10 cellular contexts compared by ENCODE assay signal in the genomic region with DNA sequence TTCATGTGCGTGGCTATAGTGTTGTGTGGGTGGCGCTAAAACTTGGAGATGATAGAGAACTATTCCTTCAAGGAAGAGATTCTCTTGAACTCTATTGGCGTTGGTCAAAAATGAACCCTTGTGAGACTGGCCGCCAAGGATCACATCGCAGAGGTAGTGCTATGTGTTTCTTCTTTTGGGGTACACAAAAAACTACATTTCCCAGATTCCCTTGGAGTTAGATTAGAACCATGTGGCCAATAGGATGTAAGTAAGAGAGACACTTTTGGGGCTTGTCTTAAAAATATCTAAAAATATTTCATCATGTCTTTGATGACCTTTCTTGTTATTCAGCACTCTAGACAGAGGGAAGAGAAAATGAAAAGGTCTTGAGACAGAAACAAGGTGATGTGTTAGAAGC. TPM values are rescaled to one million over a fixed set of nuclear protein-coding genes. Genes with fewer than 3 reads are reported as not detected.
"Had no signal": no experiment of that assay in that cellular context is flagged by ENCODE, and none has a peak within 500 bp of the region (broad histone marks: within the 10 kb centered on the region; RNA-seq: fewer than 3 reads in every experiment).

No MANE protein-coding gene starts in this region.

- H3K27ac ChIP-seq: HL-60, KMS-11 had no signal

- H3K4me3 Mint-ChIP-seq: IgD-negative memory B cell had no signal

- FAIRE-seq: HepG2, HTR-8/SVneo had no signal

- H3K9ac ChIP-seq: KMS-11 had no signal

- H3K4me2 ChIP-seq: KMS-11 had no signal

- DNase-seq: IMR-90, KBM-7, KG1 had no signal

- ATAC-seq: HepG2 had no signal

- H3K9me3 Mint-ChIP-seq: IgD-negative memory B cell had no signal

- H3K36me3 Mint-ChIP-seq: IgD-negative memory B cell had no signal

RNA-seq across cellular contexts. Expression of a gene that starts 25.4 kb away (rescaled TPM):
- total RNA-seq: HepG2, HT-29, HT1080, IMR-90 had no signal
- polyA plus RNA-seq: HepG2, IgD-negative memory B cell, IMR-90 had no signal
